In genomic region chr7:1028775-1029636, GRCh38 we compare ENCODE assay signal across 8 cellular contexts. TPM values are rescaled to one million over a fixed set of nuclear protein-coding genes. Genes with fewer than 3 reads are reported as not detected.
DNase-seq lines count a peak whose midpoint lies in the region; ATAC-seq and TF ChIP-seq lines count a peak whose summit lies in the region.

No MANE protein-coding gene starts in this region.

- H4K20me1 ChIP-seq in neural progenitor cell (ENCODE audit: low read depth), result peaks cover 38% of the 10 kb centered on the region

- H3K36me3 ChIP-seq in neural progenitor cell, result no peaks in the 10 kb centered on the region

- no peaks in the 10 kb centered on the region for H3K27me3 Mint-ChIP-seq in activated naive CD4-positive, alpha-beta T cell treated with anti-CD3 and anti-CD28 coated beads for 36 hours (ENCODE audit: low read depth)
- peaks cover 8% of the 10 kb centered on the region for H3K27me3 Mint-ChIP-seq in neural progenitor cell (ENCODE audit: insufficient read depth, low read depth)

- H2AFZ ChIP-seq in neural progenitor cell (replicated peaks), result no peak overlapping the region

- H3K36me3 Mint-ChIP-seq in activated naive CD4-positive, alpha-beta T cell treated with anti-CD3 and anti-CD28 coated beads for 36 hours (ENCODE audit: low read depth), result no peaks in the 10 kb centered on the region
- H3K36me3 Mint-ChIP-seq in neural progenitor cell, result peaks cover 7% of the 10 kb centered on the region

- peak overlapping the region; percentile 96 for H3K4me2 ChIP-seq in neural progenitor cell

- H3K4me1 ChIP-seq in neural progenitor cell, result peaks cover 8% of the 10 kb centered on the region

- peak overlapping the region; percentile 67 for H3K4me3 Mint-ChIP-seq in activated naive CD4-positive, alpha-beta T cell treated with anti-CD3 and anti-CD28 coated beads for 36 hours
- peak overlapping the region; percentile 81 for H3K4me3 Mint-ChIP-seq in neural progenitor cell

- no peaks in the 10 kb centered on the region for H3K9me3 ChIP-seq in neural progenitor cell (ENCODE audit: low read depth)

- peaks cover 42% of the 10 kb centered on the region for H3K4me1 Mint-ChIP-seq in activated naive CD4-positive, alpha-beta T cell treated with anti-CD3 and anti-CD28 coated beads for 36 hours (ENCODE audit: low read depth)
- peaks cover 42% of the 10 kb centered on the region for H3K4me1 Mint-ChIP-seq in neural progenitor cell

- H3K27ac Mint-ChIP-seq in activated naive CD4-positive, alpha-beta T cell treated with anti-CD3 and anti-CD28 coated beads for 36 hours, result peak overlapping the region; percentile 68
- peak overlapping the region; percentile 73 for H3K27ac Mint-ChIP-seq in neural progenitor cell

- peaks cover 40% of the 10 kb centered on the region for H3K79me2 ChIP-seq in neural progenitor cell (ENCODE audit: low read depth)

- no peak for TF ChIP-seq CTCF in neural progenitor cell (IDR thresholded peaks at IDR 0.05)

- ATAC-seq in HG03280 (IDR thresholded peaks at IDR 0.05; ENCODE audit: unreplicated experiment), result no peak

- DNase-seq in DMS153 (lab: John Stamatoyannopoulos, UW) (peak; percentile 66), HT1080 (ENCODE audit: low read depth) (peak; percentile 93), SIG-M5 (lab: John Stamatoyannopoulos, UW) (peak; percentile 55), foreskin melanocyte (peak; percentile 76), neural progenitor cell (ENCODE audit: low spot score) (peak; percentile 81), substantia nigra (lab: John Stamatoyannopoulos, UW) (peak in 44 of 49 donors; percentile 20 to 87 (median 64))
- peak; percentile 84 for DNase-seq in activated naive CD4-positive, alpha-beta T cell treated with anti-CD3 and anti-CD28 coated beads for 36 hours

- H3F3A ChIP-seq in neural progenitor cell (ENCODE audit: low read depth), result peaks cover 21% of the 10 kb centered on the region

- H3K9ac ChIP-seq in neural progenitor cell, result no peak overlapping the region

- intact Hi-C loops in activated naive CD4-positive, alpha-beta T cell treated with anti-CD3 and anti-CD28 coated beads for 36 hours (cut with micrococcal nuclease), result loop anchor here (2.0 kb wide), 1 partner anchor 36 kb away; no protein-coding TSS in a partner anchor

- H3K27me3 ChIP-seq in neural progenitor cell, result no peaks in the 10 kb centered on the region

- no peaks in the 10 kb centered on the region for H3K9me3 Mint-ChIP-seq in activated naive CD4-positive, alpha-beta T cell treated with anti-CD3 and anti-CD28 coated beads for 36 hours
- H3K9me3 Mint-ChIP-seq in neural progenitor cell, result peaks cover under 1% of the 10 kb centered on the region

- CTCF ChIA-PET in activated naive CD4-positive, alpha-beta T cell treated with anti-CD3 and anti-CD28 coated beads for 36 hours (lab: Charles Lee), result no interaction called here

- peak overlapping the region; percentile 84 for H3K4me3 ChIP-seq in neural progenitor cell

- H3K27ac ChIP-seq in neural progenitor cell (peak overlapping the region; percentile 25), substantia nigra (ENCODE audit: low read depth, low read length, poor library complexity, severe bottlenecking) (peak overlapping the region; percentile 87)

RNA-seq across cellular contexts. Expression of gene GPR146, which starts 15.3 kb away (rescaled TPM):
- 1.1 and 1.9 TPM in 2 replicates for total RNA-seq in HT1080 (2014; rRNA removed; shearing (Covaris generic))
- polyA plus RNA-seq in HT1080 (2015; cell fraction: cytosol; rRNA removed), result 2.3 and 4.0 TPM in 2 replicates
- 1.9 and 3.7 TPM in 2 replicates for polyA plus RNA-seq in HT1080 (2015; cell fraction: nucleus; rRNA removed)
- total RNA-seq in activated naive CD4-positive, alpha-beta T cell treated with anti-CD3 and anti-CD28 coated beads for 36 hours, result under 1 TPM; 0.57 to 0.62 TPM
- total RNA-seq in neural progenitor cell (ENCODE audit: low replicate concordance), result 0.79 and 3.5 TPM in 2 replicates

RNA-seq across cellular contexts. Expression of gene CYP2W1, which starts 46.0 kb away (rescaled TPM):
- total RNA-seq in HT1080 (2014; rRNA removed; shearing (Covaris generic)), result not detected in 2 replicates
- polyA plus RNA-seq in HT1080 (2015; cell fraction: cytosol; rRNA removed), result 0.59 TPM in 1 of 2 replicates, not detected in the other
- not detected in 2 replicates for polyA plus RNA-seq in HT1080 (2015; cell fraction: nucleus; rRNA removed)
- total RNA-seq in activated naive CD4-positive, alpha-beta T cell treated with anti-CD3 and anti-CD28 coated beads for 36 hours, result not detected
- 0.06 TPM in 1 of 2 replicates, not detected in the other for total RNA-seq in neural progenitor cell (ENCODE audit: low replicate concordance)

RNA-seq across cellular contexts. Expression of gene COX19, which starts 53.7 kb away (rescaled TPM):
- total RNA-seq in HT1080 (2014; rRNA removed; shearing (Covaris generic)), result 7.0 and 9.6 TPM in 2 replicates
- 6.2 and 6.7 TPM in 2 replicates for polyA plus RNA-seq in HT1080 (2015; cell fraction: cytosol; rRNA removed)
- 10.2 and 11.0 TPM in 2 replicates for polyA plus RNA-seq in HT1080 (2015; cell fraction: nucleus; rRNA removed)
- 10 to 100 TPM; 12.6 to 15.2 TPM for total RNA-seq in activated naive CD4-positive, alpha-beta T cell treated with anti-CD3 and anti-CD28 coated beads for 36 hours
- 15.1 and 17.9 TPM in 2 replicates for total RNA-seq in neural progenitor cell (ENCODE audit: low replicate concordance)

RNA-seq across cellular contexts. Expression of gene GPER1, which starts 58.9 kb away (rescaled TPM):
- 0.84 and 1.8 TPM in 2 replicates for total RNA-seq in HT1080 (2014; rRNA removed; shearing (Covaris generic))
- 0.80 and 1.3 TPM in 2 replicates for polyA plus RNA-seq in HT1080 (2015; cell fraction: cytosol; rRNA removed)
- polyA plus RNA-seq in HT1080 (2015; cell fraction: nucleus; rRNA removed), result 0.61 and 1.3 TPM in 2 replicates
- not detected for total RNA-seq in activated naive CD4-positive, alpha-beta T cell treated with anti-CD3 and anti-CD28 coated beads for 36 hours
- total RNA-seq in neural progenitor cell (ENCODE audit: low replicate concordance), result 1.2 and 1.3 TPM in 2 replicates
